1 cellular context compared by ENCODE assay signal in the genomic region with DNA sequence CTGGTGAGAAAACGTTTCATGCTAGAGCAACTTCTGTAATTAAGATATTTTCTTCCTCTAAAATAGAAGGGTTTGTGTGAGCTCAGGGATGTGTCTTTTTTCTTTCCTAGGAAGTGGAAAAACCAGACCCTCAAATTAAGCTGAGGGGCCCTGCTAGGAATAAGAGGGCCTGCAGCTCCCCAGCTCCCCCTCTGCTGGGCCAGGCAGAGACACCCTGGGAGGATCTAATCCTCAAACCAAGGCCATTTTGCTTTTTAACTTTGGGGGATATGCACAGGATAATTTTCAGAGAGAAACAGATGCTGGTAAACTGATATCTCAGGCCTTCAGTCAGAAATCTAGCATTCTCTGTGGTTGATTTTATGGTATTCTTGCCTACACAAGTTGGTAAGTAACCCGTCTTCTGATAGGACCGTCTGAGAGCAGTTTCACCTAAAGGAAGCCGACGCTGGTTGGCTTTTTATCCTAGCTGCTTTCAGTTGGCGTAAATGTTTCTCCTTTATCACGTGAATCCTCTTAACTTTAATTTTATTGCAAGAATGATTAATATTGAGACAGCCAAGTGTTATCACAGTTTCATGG.
TF ChIP-seq lines count a peak whose summit lies in the region.

No MANE protein-coding gene starts in this region.

TF ChIP-seq in H1, 55 proteins besides CTCF, POLR2A, EP300 and RAD21:
- TF ChIP-seq ATF3 (IDR thresholded peaks at IDR 0.05; ENCODE audit: insufficient read depth, low read depth, low read length) (no peak), TAF7 (optimal IDR thresholded peaks at IDR 0.05; ENCODE audit: borderline replicate concordance, low read depth, low read length) (no peak), POLR2AphosphoS5 (IDR thresholded peaks at IDR 0.05; ENCODE audit: low read depth, low read length) (no peak), JUND (IDR thresholded peaks at IDR 0.05; ENCODE audit: low read length) (no peak), E2F6 (IDR thresholded peaks at IDR 0.05) (no peak)
- TF ChIP-seq, protein P1, sequence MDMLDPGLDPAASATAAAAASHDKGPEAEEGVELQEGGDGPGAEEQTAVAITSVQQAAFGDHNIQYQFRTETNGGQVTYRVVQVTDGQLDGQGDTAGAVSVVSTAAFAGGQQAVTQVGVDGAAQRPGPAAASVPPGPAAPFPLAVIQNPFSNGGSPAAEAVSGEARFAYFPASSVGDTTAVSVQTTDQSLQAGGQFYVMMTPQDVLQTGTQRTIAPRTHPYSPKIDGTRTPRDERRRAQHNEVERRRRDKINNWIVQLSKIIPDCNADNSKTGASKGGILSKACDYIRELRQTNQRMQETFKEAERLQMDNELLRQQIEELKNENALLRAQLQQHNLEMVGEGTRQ (IDR thresholded peaks at IDR 0.05; ENCODE audit: low read length), result no peak
- TF ChIP-seq, protein P2, sequence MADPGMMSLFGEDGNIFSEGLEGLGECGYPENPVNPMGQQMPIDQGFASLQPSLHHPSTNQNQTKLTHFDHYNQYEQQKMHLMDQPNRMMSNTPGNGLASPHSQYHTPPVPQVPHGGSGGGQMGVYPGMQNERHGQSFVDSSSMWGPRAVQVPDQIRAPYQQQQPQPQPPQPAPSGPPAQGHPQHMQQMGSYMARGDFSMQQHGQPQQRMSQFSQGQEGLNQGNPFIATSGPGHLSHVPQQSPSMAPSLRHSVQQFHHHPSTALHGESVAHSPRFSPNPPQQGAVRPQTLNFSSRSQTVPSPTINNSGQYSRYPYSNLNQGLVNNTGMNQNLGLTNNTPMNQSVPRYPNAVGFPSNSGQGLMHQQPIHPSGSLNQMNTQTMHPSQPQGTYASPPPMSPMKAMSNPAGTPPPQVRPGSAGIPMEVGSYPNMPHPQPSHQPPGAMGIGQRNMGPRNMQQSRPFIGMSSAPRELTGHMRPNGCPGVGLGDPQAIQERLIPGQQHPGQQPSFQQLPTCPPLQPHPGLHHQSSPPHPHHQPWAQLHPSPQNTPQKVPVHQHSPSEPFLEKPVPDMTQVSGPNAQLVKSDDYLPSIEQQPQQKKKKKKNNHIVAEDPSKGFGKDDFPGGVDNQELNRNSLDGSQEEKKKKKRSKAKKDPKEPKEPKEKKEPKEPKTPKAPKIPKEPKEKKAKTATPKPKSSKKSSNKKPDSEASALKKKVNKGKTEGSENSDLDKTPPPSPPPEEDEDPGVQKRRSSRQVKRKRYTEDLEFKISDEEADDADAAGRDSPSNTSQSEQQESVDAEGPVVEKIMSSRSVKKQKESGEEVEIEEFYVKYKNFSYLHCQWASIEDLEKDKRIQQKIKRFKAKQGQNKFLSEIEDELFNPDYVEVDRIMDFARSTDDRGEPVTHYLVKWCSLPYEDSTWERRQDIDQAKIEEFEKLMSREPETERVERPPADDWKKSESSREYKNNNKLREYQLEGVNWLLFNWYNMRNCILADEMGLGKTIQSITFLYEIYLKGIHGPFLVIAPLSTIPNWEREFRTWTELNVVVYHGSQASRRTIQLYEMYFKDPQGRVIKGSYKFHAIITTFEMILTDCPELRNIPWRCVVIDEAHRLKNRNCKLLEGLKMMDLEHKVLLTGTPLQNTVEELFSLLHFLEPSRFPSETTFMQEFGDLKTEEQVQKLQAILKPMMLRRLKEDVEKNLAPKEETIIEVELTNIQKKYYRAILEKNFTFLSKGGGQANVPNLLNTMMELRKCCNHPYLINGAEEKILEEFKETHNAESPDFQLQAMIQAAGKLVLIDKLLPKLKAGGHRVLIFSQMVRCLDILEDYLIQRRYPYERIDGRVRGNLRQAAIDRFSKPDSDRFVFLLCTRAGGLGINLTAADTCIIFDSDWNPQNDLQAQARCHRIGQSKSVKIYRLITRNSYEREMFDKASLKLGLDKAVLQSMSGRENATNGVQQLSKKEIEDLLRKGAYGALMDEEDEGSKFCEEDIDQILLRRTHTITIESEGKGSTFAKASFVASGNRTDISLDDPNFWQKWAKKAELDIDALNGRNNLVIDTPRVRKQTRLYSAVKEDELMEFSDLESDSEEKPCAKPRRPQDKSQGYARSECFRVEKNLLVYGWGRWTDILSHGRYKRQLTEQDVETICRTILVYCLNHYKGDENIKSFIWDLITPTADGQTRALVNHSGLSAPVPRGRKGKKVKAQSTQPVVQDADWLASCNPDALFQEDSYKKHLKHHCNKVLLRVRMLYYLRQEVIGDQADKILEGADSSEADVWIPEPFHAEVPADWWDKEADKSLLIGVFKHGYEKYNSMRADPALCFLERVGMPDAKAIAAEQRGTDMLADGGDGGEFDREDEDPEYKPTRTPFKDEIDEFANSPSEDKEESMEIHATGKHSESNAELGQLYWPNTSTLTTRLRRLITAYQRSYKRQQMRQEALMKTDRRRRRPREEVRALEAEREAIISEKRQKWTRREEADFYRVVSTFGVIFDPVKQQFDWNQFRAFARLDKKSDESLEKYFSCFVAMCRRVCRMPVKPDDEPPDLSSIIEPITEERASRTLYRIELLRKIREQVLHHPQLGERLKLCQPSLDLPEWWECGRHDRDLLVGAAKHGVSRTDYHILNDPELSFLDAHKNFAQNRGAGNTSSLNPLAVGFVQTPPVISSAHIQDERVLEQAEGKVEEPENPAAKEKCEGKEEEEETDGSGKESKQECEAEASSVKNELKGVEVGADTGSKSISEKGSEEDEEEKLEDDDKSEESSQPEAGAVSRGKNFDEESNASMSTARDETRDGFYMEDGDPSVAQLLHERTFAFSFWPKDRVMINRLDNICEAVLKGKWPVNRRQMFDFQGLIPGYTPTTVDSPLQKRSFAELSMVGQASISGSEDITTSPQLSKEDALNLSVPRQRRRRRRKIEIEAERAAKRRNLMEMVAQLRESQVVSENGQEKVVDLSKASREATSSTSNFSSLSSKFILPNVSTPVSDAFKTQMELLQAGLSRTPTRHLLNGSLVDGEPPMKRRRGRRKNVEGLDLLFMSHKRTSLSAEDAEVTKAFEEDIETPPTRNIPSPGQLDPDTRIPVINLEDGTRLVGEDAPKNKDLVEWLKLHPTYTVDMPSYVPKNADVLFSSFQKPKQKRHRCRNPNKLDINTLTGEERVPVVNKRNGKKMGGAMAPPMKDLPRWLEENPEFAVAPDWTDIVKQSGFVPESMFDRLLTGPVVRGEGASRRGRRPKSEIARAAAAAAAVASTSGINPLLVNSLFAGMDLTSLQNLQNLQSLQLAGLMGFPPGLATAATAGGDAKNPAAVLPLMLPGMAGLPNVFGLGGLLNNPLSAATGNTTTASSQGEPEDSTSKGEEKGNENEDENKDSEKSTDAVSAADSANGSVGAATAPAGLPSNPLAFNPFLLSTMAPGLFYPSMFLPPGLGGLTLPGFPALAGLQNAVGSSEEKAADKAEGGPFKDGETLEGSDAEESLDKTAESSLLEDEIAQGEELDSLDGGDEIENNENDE (IDR thresholded peaks at IDR 0.05; ENCODE audit: insufficient replicate concordance, low read length), result no peak
